26 cellular contexts compared by ENCODE assay signal in the genomic region with DNA sequence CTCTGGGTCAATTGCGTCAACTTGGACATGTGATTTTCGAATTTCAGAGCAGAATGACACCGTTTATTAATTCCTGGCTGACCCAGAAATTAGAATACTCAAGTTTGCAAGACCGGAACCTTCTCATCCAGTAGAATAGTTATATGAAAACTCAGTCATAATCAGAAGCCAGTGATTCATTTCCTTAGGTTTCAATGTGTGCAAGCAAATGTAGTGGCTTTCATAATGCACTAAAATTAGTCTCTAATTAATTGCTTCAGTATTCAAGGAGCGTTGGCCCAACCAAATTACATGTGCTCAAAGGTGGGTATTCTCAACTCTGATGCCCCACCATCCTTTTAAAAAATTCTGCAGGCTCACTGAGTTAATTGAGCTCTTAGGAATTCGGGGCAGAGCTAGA. TPM values are rescaled to one million over a fixed set of nuclear protein-coding genes. Genes with fewer than 3 reads are reported as not detected.
"Had no signal": no experiment of that assay in that cellular context is flagged by ENCODE, and none has a peak within 500 bp of the region (broad histone marks: within the 10 kb centered on the region; RNA-seq: fewer than 3 reads in every experiment).

No MANE protein-coding gene starts in this region.

- H3K27me3 Mint-ChIP-seq: activated CD4-positive, alpha-beta T cell treated with anti-CD3 and anti-CD28 coated beads for 36 hours; activated naive CD4-positive, alpha-beta T cell treated with anti-CD3 and anti-CD28 coated beads, Interleukin-2, amount 50 U/mL, for 24 hours had no signal

- H3K36me3 Mint-ChIP-seq: activated naive CD4-positive, alpha-beta T cell treated with anti-CD3 and anti-CD28 coated beads, Interleukin-2, amount 50 U/mL, for 24 hours; T-cell had no signal

- H3K27me3 ChIP-seq: breast epithelium had no signal

- H3K9me3 Mint-ChIP-seq: activated B cell treated with CpG ODN at 0.5 μM for 24 hours; activated CD4-positive, alpha-beta memory T cell treated with anti-CD3 and anti-CD28 coated beads, Interleukin-2, amount 10 ng/mL, durations not matched to agents 7 days and 5 days; activated naive CD4-positive, alpha-beta T cell treated with anti-CD3 and anti-CD28 coated beads, Interleukin-2, amount 50 U/mL, for 24 hours; activated T-cell treated with anti-CD3 and anti-CD28 coated beads, Interleukin-2, amount 50 U/mL, for 72 hours; T-cell had no signal

- H3K36me3 ChIP-seq: breast epithelium had no signal

- H3K27ac Mint-ChIP-seq: activated B cell treated with CpG ODN at 0.5 μM for 24 hours; activated CD4-positive, alpha-beta memory T cell treated with anti-CD3 and anti-CD28 coated beads, Interleukin-2, amount 10 ng/mL, durations not matched to agents 7 days and 5 days; activated CD4-positive, alpha-beta T cell treated with anti-CD3 and anti-CD28 coated beads for 36 hours; activated naive CD4-positive, alpha-beta T cell treated with anti-CD3 and anti-CD28 coated beads, Interleukin-2, amount 50 U/mL, for 24 hours; activated T-cell treated with anti-CD3 and anti-CD28 coated beads, Interleukin-2, amount 50 U/mL, for 72 hours; T-cell had no signal

- ATAC-seq: activated CD4-positive, alpha-beta T cell treated with anti-CD3 and anti-CD28 coated beads for 36 hours; Panc1; Right ventricle myocardium inferior; T-cell had no signal

- H3K27ac ChIP-seq: breast epithelium, SK-N-MC had no signal

- H3K4me3 Mint-ChIP-seq: activated B cell treated with CpG ODN at 0.5 μM for 24 hours; activated CD4-positive, alpha-beta memory T cell treated with anti-CD3 and anti-CD28 coated beads, Interleukin-2, amount 10 ng/mL, durations not matched to agents 7 days and 5 days; activated CD4-positive, alpha-beta T cell treated with anti-CD3 and anti-CD28 coated beads for 36 hours; activated naive CD4-positive, alpha-beta T cell treated with anti-CD3 and anti-CD28 coated beads, Interleukin-2, amount 50 U/mL, for 24 hours; activated T-cell treated with anti-CD3 and anti-CD28 coated beads, Interleukin-2, amount 50 U/mL, for 72 hours; T-cell had no signal

- H3K4me1 Mint-ChIP-seq: activated CD4-positive, alpha-beta T cell treated with anti-CD3 and anti-CD28 coated beads for 36 hours; activated naive CD4-positive, alpha-beta T cell treated with anti-CD3 and anti-CD28 coated beads, Interleukin-2, amount 50 U/mL, for 24 hours had no signal

- H3K4me1 ChIP-seq: breast epithelium had no signal

- H3K9me3 ChIP-seq: breast epithelium had no signal

- H3K4me3 ChIP-seq: breast epithelium, SK-N-MC had no signal

- DNase-seq: activated B cell treated with CpG ODN at 0.5 μM for 24 hours; activated CD4-positive, alpha-beta memory T cell treated with anti-CD3 and anti-CD28 coated beads, Interleukin-2, amount 10 ng/mL, durations not matched to agents 7 days and 5 days; activated CD4-positive, alpha-beta T cell treated with anti-CD3 and anti-CD28 coated beads for 36 hours; activated CD4-positive, alpha-beta T cell treated with anti-CD3 and anti-CD28 coated beads, Interleukin-2, amount 50 U/mL, for 1 hour; activated CD8-positive, alpha-beta memory T cell treated with anti-CD3 and anti-CD28 coated beads, Interleukin-2, amount 50 U/mL, for 4 hours; activated naive CD4-positive, alpha-beta T cell; activated T-cell treated with anti-CD3 and anti-CD28 coated beads, Interleukin-2, amount 50 U/mL, for 72 hours; aorta; caudate nucleus; Kasumi-1; NCI-H1105 treated with DMSO at 0.1 percent for 48 hours; NCI-H1930; NCI-H2171; NCI-H446 treated with DMSO at 0.1 percent for 48 hours; NCI-H526; OCI-M1; RPMI8226; T-cell; T-helper 2 cell; T1000 had no signal

RNA-seq across cellular contexts. Expression of a gene that starts 55.3 kb away (rescaled TPM):
- total RNA-seq: activated B cell treated with CpG ODN at 0.5 μM for 24 hours; activated CD4-positive, alpha-beta memory T cell treated with anti-CD3 and anti-CD28 coated beads, Interleukin-2, amount 10 ng/mL, durations not matched to agents 7 days and 5 days; activated CD4-positive, alpha-beta T cell treated with anti-CD3 and anti-CD28 coated beads for 36 hours; activated T-cell treated with anti-CD3 and anti-CD28 coated beads, Interleukin-2, amount 50 U/mL, for 72 hours; aorta; breast epithelium; cerebellum; Right ventricle myocardium inferior; T-cell had no signal
- polyA plus RNA-seq: aorta had no signal
